Comparison of ENCODE assay signal across 1 cellular context in genomic region chr1:168300626-168301025, GRCh38.
TF ChIP-seq lines count a peak whose summit lies in the region.

No MANE protein-coding gene starts in this region.

TF ChIP-seq in A549, 52 proteins besides CTCF, POLR2A, EP300 and RAD21 (continued from another document):
- TF ChIP-seq E2F6 (IDR thresholded peaks at IDR 0.05; ENCODE audit: borderline replicate concordance, low read depth), result no peak
- no peak for TF ChIP-seq ZNF302 (CRISPR knock-in tag; IDR thresholded peaks at IDR 0.05)
- no peak for TF ChIP-seq KDM1A (IDR thresholded peaks at IDR 0.05; ENCODE audit: low read depth)
- TF ChIP-seq RFX5 (IDR thresholded peaks at IDR 0.05), result no peak
- no peak for TF ChIP-seq HES2 (IDR thresholded peaks at IDR 0.05)
- TF ChIP-seq PBX3 (IDR thresholded peaks at IDR 0.05), result no peak
